ENCODE assay signal across 21 cellular contexts in the genomic region with DNA sequence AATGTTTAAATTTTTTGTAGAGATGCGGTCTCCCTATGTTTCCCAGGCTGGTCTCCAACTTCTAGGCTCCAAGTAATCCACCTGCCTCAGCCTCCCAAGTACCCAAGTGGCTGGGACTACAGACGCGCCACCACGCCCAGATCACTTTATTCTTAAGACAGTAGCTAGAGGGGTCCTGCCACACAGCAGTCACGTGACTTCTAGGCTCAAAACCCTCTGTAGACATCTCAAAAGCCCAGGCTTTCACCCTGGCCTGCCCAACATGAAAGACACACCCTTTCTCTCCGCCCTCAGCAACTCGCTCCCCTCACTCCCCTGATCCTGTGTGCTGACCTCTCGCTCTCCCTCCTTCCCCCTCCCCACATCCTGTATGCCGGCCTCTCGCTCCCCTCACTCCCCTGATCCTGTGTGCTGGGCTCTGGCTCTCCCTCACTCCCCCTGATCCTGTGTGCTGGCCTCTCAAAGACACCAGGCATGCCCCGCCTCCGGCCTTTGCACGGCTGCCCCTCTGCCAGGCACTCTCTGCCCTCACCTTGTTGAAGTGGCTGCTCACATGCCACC.
DNase-seq lines count a peak whose midpoint lies in the region; ATAC-seq, FAIRE-seq and TF ChIP-seq lines count a peak whose summit lies in the region.
"Had no signal": no experiment of that assay in that cellular context is flagged by ENCODE, and none has a peak within 500 bp of the region (broad histone marks: within the 10 kb centered on the region; RNA-seq: fewer than 3 reads in every experiment).

No MANE protein-coding gene starts in this region.

- H3K9me3 ChIP-seq in HepG2 (ENCODE audit: low read length), result no peaks in the 10 kb centered on the region
- no peaks in the 10 kb centered on the region for H3K9me3 ChIP-seq in right lobe of liver
- H3K9me3 ChIP-seq in spleen, result no peaks in the 10 kb centered on the region
- H3K9me3 ChIP-seq: BLaER1 treated with 17β-estradiol and CSF1 and Interleukin-3, amounts not matched to agents 10 nM and 100 nM; SK-N-SH had no signal

- peak overlapping the region; percentile 65 for H3K27ac Mint-ChIP-seq in nephron progenitor cell

- no peak for TF ChIP-seq EP300 in HepG2 (IDR thresholded peaks at IDR 0.05; ENCODE audit: low read depth in 2 of 2, low read length in 2 of 2)
- no peak for TF ChIP-seq EP300 in HepG2 (CRISPR knock-in tag; IDR thresholded peaks at IDR 0.05; ENCODE audit: borderline replicate concordance)

- peaks cover 39% of the 10 kb centered on the region for H3K4me1 ChIP-seq in HepG2 (ENCODE audit: insufficient read depth, low read length)
- H3K4me1 ChIP-seq in right lobe of liver, result peaks cover 0 to 17% (median 9%) of the 10 kb centered on the region in 4 donors
- peaks cover 5 to 17% (median 13%) of the 10 kb centered on the region in 6 donors for H3K4me1 ChIP-seq in spleen

- no peak for TF ChIP-seq CTCF in HepG2 (CRISPR knock-in tag; IDR thresholded peaks at IDR 0.05)
- TF ChIP-seq CTCF in right lobe of liver (IDR thresholded peaks at IDR 0.05), result no peak
- no peak for TF ChIP-seq CTCF in nephron progenitor cell (IDR thresholded peaks at IDR 0.05)
- TF ChIP-seq CTCF in spleen (IDR thresholded peaks at IDR 0.05 in 8 of 11, conservative IDR thresholded peaks at IDR 0.05 in 3 of 11), result no peak

- CTCF ChIA-PET in HepG2 (lab: Yijun Ruan, JAX; ENCODE audit: low intra/inter-chr PET ratio, low total read pairs), result no interaction called here

- H3K36me3 ChIP-seq in HepG2 (replicated peaks in 1 of 2; ENCODE audit: control insufficient read depth in 1 of 2, insufficient read depth in 2 of 2, low read length in 2 of 2) (no peaks in the 10 kb centered on the region), right lobe of liver (no peaks in the 10 kb centered on the region), spleen (no peaks in the 10 kb centered on the region)
- H3K36me3 ChIP-seq: BLaER1 treated with 17β-estradiol and CSF1 and Interleukin-3, amounts not matched to agents 10 nM and 100 nM had no signal

- H3K9ac ChIP-seq in HepG2 (ENCODE audit: insufficient read depth, low read depth, low read length), result no peak overlapping the region
- H3K9ac ChIP-seq: BLaER1 treated with 17β-estradiol and CSF1 and Interleukin-3, amounts not matched to agents 10 nM and 100 nM; SK-N-SH had no signal

- H3K36me3 Mint-ChIP-seq in nephron progenitor cell (ENCODE audit: low read depth), result no peaks in the 10 kb centered on the region
- H3K36me3 Mint-ChIP-seq: CD4-positive, alpha-beta memory T cell had no signal

- ATAC-seq in HepG2 (peak; percentile 16; the same call in 2 of the 3 replicates), right lobe of liver (no peak), GM19463 (IDR thresholded peaks at IDR 0.05; ENCODE audit: unreplicated experiment) (no peak)

- DNase-seq in HepG2 (ENCODE audit: low spot score) (no peak), right lobe of liver (no peak), iPS DF 19.7 (ENCODE audit: low read depth, low spot score) (peak; percentile 23), nephron progenitor cell (peak; percentile 32), spleen (no peak), NCI-H69 (lab: John Stamatoyannopoulos, UW) (no peak), kidney tubule cell (ENCODE audit: low spot score) (no peak)
- DNase-seq: CD4-positive, alpha-beta memory T cell; NCI-H1092 treated with DMSO at 0.1 percent for 48 hours; NCI-H1436 treated with DMSO at 0.1 percent for 48 hours; NCI-H1930; NCI-H748 treated with DMSO at 0.1 percent for 48 hours; NK-92 treated with Interleukin-12 subunit alpha and Interleukin-12 subunit beta, amount 100 ng/mL, for 24 hours; SHP77 treated with DMSO at 0.1 percent for 48 hours; SK-N-SH had no signal

- H2AFZ ChIP-seq in HepG2 (ENCODE audit: low read length), result no peak overlapping the region

- no peak for FAIRE-seq in HepG2 (lab: Jason Lieb, UNC)
- FAIRE-seq: GM12892, GM18507 had no signal

- H4K20me1 ChIP-seq in HepG2 (ENCODE audit: insufficient read depth, low read length), result no peaks in the 10 kb centered on the region
- H4K20me1 ChIP-seq: BLaER1 treated with 17β-estradiol and CSF1 and Interleukin-3, amounts not matched to agents 10 nM and 100 nM had no signal

- POLR2A ChIA-PET in HepG2 (lab: Yijun Ruan, JAX), result interaction anchor here (0.7 kb wide), 1 partner anchor 15 kb away, joined by 3 read pairs; no protein-coding TSS in a partner anchor

- H3K9me3 Mint-ChIP-seq in nephron progenitor cell, result no peaks in the 10 kb centered on the region
- H3K9me3 Mint-ChIP-seq: CD4-positive, alpha-beta memory T cell had no signal

- H3K27ac ChIP-seq in HepG2 (ENCODE audit: extremely low read length, insufficient read depth, low read length) (no peak overlapping the region), right lobe of liver (no peak overlapping the region), spleen (no peak overlapping the region)
- H3K27ac ChIP-seq: 22Rv1; BLaER1 treated with 17β-estradiol and CSF1 and Interleukin-3, amounts not matched to agents 10 nM and 100 nM; RWPE1 had no signal

- no peaks in the 10 kb centered on the region for H3K79me2 ChIP-seq in HepG2 (ENCODE audit: insufficient read depth, low read length)

- 21% methylated on average over 13 of the region's 13 CpGs for WGBS in HepG2 (ENCODE audit: low lambda C conversion rate)
- WGBS in right lobe of liver (ENCODE audit: insufficient coverage, low coverage, low lambda C conversion rate, missing lambda C conversion rate), result 68% methylated on average over 12 of the region's 13 CpGs
- 71 to 82% (median 76%) methylated on average over 13 of the region's 13 CpGs for WGBS in spleen, 5 donors

- intact Hi-C loops in HepG2 (cut with micrococcal nuclease; ENCODE audit: unreplicated experiment), result loop anchor here (5.0 kb wide), 1 partner anchor 208 kb away; no protein-coding TSS in a partner anchor
- intact Hi-C loops in right lobe of liver (cut with DNase I), result no loop called here
- intact Hi-C loops in spleen (cut with DNase I; ENCODE audit: low total_unique reads), result loop anchor here (5.0 kb wide), 2 partner anchors 228 to 818 kb away; no protein-coding TSS in a partner anchor

- in situ Hi-C loops in HepG2 (cut with HindIII; ENCODE audit: extremely low pct_ligation_motif_present, low pct_unique_long_range_greater_than_20kb), result loop anchor here (25.0 kb wide), 1 partner anchor 813 kb away; no protein-coding TSS in a partner anchor

- H3K4me3 ChIP-seq in HepG2 (replicated peaks in 1 of 3; ENCODE audit: insufficient read depth in 1 of 3, low read depth in 2 of 3, low read length in 3 of 3) (no peak overlapping the region; a peak in 1 of 6 replicates), right lobe of liver (no peak overlapping the region), spleen (no peak overlapping the region)
- H3K4me3 ChIP-seq: BLaER1 treated with 17β-estradiol and CSF1 and Interleukin-3, amounts not matched to agents 10 nM and 100 nM had no signal

- peaks cover 41% of the 10 kb centered on the region for H3K4me1 Mint-ChIP-seq in nephron progenitor cell

- no TSS peak for BruUV-seq in HepG2 (replicated peaks; lab: Mats Ljungman, UMichigan)

- no peak for TF ChIP-seq RAD21 in HepG2 (CRISPR knock-in tag; IDR thresholded peaks at IDR 0.05)

- TF ChIP-seq POLR2A in HepG2 (IDR thresholded peaks at IDR 0.05; ENCODE audit: insufficient read depth in 1 of 2, low read depth in 2 of 2, low read length in 2 of 2) (no peak), right lobe of liver (IDR thresholded peaks at IDR 0.05) (no peak), spleen (IDR thresholded peaks at IDR 0.05) (no peak)

- H3K27me3 ChIP-seq in HepG2 (ENCODE audit: control insufficient read depth in 1 of 2, insufficient read depth in 2 of 2, low read length in 2 of 2) (no peaks in the 10 kb centered on the region), right lobe of liver (no peaks in the 10 kb centered on the region), spleen (replicated peaks in 1 of 7) (no peaks in the 10 kb centered on the region)
- H3K27me3 ChIP-seq: BLaER1 treated with 17β-estradiol and CSF1 and Interleukin-3, amounts not matched to agents 10 nM and 100 nM had no signal

- H3K4me3 Mint-ChIP-seq in nephron progenitor cell, result peak overlapping the region; percentile 30
- H3K4me3 Mint-ChIP-seq: CD4-positive, alpha-beta memory T cell had no signal

- peak overlapping the region; percentile 44; the same call in 1 of the 2 replicates for H3K4me2 ChIP-seq in HepG2 (ENCODE audit: low read depth, low read length)
- H3K4me2 ChIP-seq: BLaER1 treated with 17β-estradiol and CSF1 and Interleukin-3, amounts not matched to agents 10 nM and 100 nM; SK-N-SH had no signal

- peaks cover 3% of the 10 kb centered on the region for H3K27me3 Mint-ChIP-seq in nephron progenitor cell (ENCODE audit: low read depth, poor library complexity)

TF ChIP-seq in HepG2, 621 proteins besides CTCF, POLR2A, EP300 and RAD21:
- peak; percentile 80 for TF ChIP-seq RAD51 (IDR thresholded peaks at IDR 0.05; ENCODE audit: borderline replicate concordance)
- TF ChIP-seq ZNF605 (CRISPR knock-in tag; IDR thresholded peaks at IDR 0.05), result no peak
- TF ChIP-seq, protein P1, sequence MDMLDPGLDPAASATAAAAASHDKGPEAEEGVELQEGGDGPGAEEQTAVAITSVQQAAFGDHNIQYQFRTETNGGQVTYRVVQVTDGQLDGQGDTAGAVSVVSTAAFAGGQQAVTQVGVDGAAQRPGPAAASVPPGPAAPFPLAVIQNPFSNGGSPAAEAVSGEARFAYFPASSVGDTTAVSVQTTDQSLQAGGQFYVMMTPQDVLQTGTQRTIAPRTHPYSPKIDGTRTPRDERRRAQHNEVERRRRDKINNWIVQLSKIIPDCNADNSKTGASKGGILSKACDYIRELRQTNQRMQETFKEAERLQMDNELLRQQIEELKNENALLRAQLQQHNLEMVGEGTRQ (IDR thresholded peaks at IDR 0.05; ENCODE audit: low read depth, low read length), result peak; percentile 55; the same call in 1 of the 2 replicates
- TF ChIP-seq, protein P1 (CRISPR knock-in tag; IDR thresholded peaks at IDR 0.05; ENCODE audit: borderline replicate concordance), result no peak
- no peak for TF ChIP-seq ZNF17 (CRISPR knock-in tag; IDR thresholded peaks at IDR 0.05)

Comparison
In these comparisons a context has a peak if more than half of its experiments do, and no peak if none do; other contexts are left out.
1. intact Hi-C loops: an anchor here in HepG2 (5.0 kb wide) and spleen (5.0 kb wide); none called in right lobe of liver.
2. DNase-seq: peak in iPS DF 19.7 (single experiment) and nephron progenitor cell (single experiment); none in HepG2 (single experiment), right lobe of liver (0 of 3), spleen (single experiment), NCI-H69 (single experiment) and kidney tubule cell (single experiment).